Comparison of ENCODE assay signal across 13 cellular contexts in genomic region chrX:70439016-70439415, GRCh38. TPM values are rescaled to one million over a fixed set of nuclear protein-coding genes. Genes with fewer than 3 reads are reported as not detected.
DNase-seq lines count a peak whose midpoint lies in the region; ATAC-seq and TF ChIP-seq lines count a peak whose summit lies in the region.
"Had no signal": no experiment of that assay in that cellular context is flagged by ENCODE, and none has a peak within 500 bp of the region (broad histone marks: within the 10 kb centered on the region; RNA-seq: fewer than 3 reads in every experiment).

No MANE protein-coding gene starts in this region.

- no peak overlapping the region for H3K27ac ChIP-seq in foreskin keratinocyte
- H3K27ac ChIP-seq: sigmoid colon had no signal

- H3K27me3 ChIP-seq in foreskin keratinocyte: peaks cover 8% of the 10 kb centered on the region

- no peak for TF ChIP-seq CTCF in foreskin keratinocyte (conservative IDR thresholded peaks at IDR 0.05)

- peaks cover 7% of the 10 kb centered on the region for H3K4me1 ChIP-seq in foreskin keratinocyte

- peak; percentile 33 for ATAC-seq in HG02938 (IDR thresholded peaks at IDR 0.05; ENCODE audit: unreplicated experiment)
- ATAC-seq in foreskin keratinocyte: peak; percentile 31
- no peak for ATAC-seq in HG02588 (IDR thresholded peaks at IDR 0.05; ENCODE audit: unreplicated experiment)
- no peak for ATAC-seq in HG03135 (IDR thresholded peaks at IDR 0.05; ENCODE audit: unreplicated experiment)
- ATAC-seq: WTC11 had no signal

- DNase-seq in ELR (ENCODE audit: low read depth) (peak; percentile 42), SW480 (ENCODE audit: low spot score) (peak; percentile 42), foreskin keratinocyte (peak in 1 of 2 donors; percentile 26), DMS153 (lab: John Stamatoyannopoulos, UW) (no peak), NCI-H446 treated with DMSO at 0.1 percent for 48 hours (lab: John Stamatoyannopoulos, UW) (no peak)
- DNase-seq: NCI-H146, SHP77 treated with DMSO at 0.1 percent for 48 hours, sigmoid colon had no signal

RNA-seq across cellular contexts. Expression of gene DLG3, which starts 5.6 kb away (rescaled TPM):
- 12.4 and 12.8 TPM in 2 replicates for total RNA-seq in foreskin keratinocyte
- 4.5 and 4.6 TPM in 2 replicates for polyA plus RNA-seq in foreskin keratinocyte

RNA-seq across cellular contexts. Expression of gene GDPD2, which starts 15.9 kb away (rescaled TPM):
- 0.14 and 0.17 TPM in 2 replicates for total RNA-seq in foreskin keratinocyte
- 0.04 and 0.09 TPM in 2 replicates for polyA plus RNA-seq in foreskin keratinocyte
- total RNA-seq: CD4-positive, CD25-positive, alpha-beta regulatory T cell; sigmoid colon had no signal
- polyA plus RNA-seq: CD4-positive, CD25-positive, alpha-beta regulatory T cell had no signal

Comparison
In these comparisons a context has a peak if more than half of its experiments do, and no peak if none do; other contexts are left out.
1. DNase-seq: peak in ELR (single experiment) and SW480 (single experiment); none in DMS153 (single experiment) and NCI-H446 treated with DMSO at 0.1 percent for 48 hours (single experiment).
2. ATAC-seq: peak in HG02938 (single experiment) and foreskin keratinocyte (single experiment); none in HG02588 (single experiment) and HG03135 (single experiment).